10 cellular contexts compared by ENCODE assay signal in genomic region chr3:36124118-36124796, GRCh38.
DNase-seq lines count a peak whose midpoint lies in the region; ATAC-seq, FAIRE-seq and TF ChIP-seq lines count a peak whose summit lies in the region.
"Had no signal": no experiment of that assay in that cellular context is flagged by ENCODE, and none has a peak within 500 bp of the region (broad histone marks: within the 10 kb centered on the region; RNA-seq: fewer than 3 reads in every experiment).

No MANE protein-coding gene starts in this region.

- H3K27me3 ChIP-seq in upper lobe of left lung: no peaks in the 10 kb centered on the region

- TF ChIP-seq RAD21 in A549 (conservative IDR thresholded peaks at IDR 0.05 in 1 of 2, IDR thresholded peaks at IDR 0.05 in 1 of 2): peak; percentile 87

- H3K36me3 ChIP-seq in HEK293 (ENCODE audit: control insufficient read depth in 2 of 2, insufficient read depth in 1 of 2, low read length in 2 of 2) (no peaks in the 10 kb centered on the region), upper lobe of left lung (no peaks in the 10 kb centered on the region)

- ATAC-seq in A549: peak; percentile 91 to 97
- no peak for ATAC-seq in activated CD4-positive, alpha-beta T cell treated with anti-CD3 and anti-CD28 coated beads for 36 hours
- ATAC-seq in upper lobe of left lung (ENCODE audit: low FRiP score in 2 of 2): no peak
- ATAC-seq: effector memory CD8-positive, alpha-beta T cell had no signal

- CTCF ChIA-PET in A549 (lab: Yijun Ruan, JAX): interaction anchor here (0.6 to 2.2 kb wide), 23 partner anchors 8 to 586 kb away, joined by 3 to 20 read pairs (median 4); no protein-coding TSS in a partner anchor
- CTCF ChIA-PET in HEK293 (lab: Yijun Ruan, JAX): interaction anchor here (0.6 to 2.0 kb wide), 11 partner anchors 12 to 610 kb away, joined by 3 to 9 read pairs (median 3); no protein-coding TSS in a partner anchor
- CTCF ChIA-PET in activated CD4-positive, alpha-beta T cell treated with anti-CD3 and anti-CD28 coated beads for 36 hours (lab: Charles Lee): no interaction called here

- POLR2A ChIA-PET in A549 (lab: Yijun Ruan, JAX) (no interaction called here), HEK293 (lab: Yijun Ruan, JAX) (no interaction called here)
- POLR2A ChIA-PET in activated CD4-positive, alpha-beta T cell treated with anti-CD3 and anti-CD28 coated beads for 36 hours (lab: Charles Lee): no interaction called here

- peaks cover 6% of the 10 kb centered on the region for H3K9me3 Mint-ChIP-seq in activated CD4-positive, alpha-beta T cell treated with anti-CD3 and anti-CD28 coated beads for 36 hours (ENCODE audit: low read depth)

- no peak overlapping the region for H3K4me3 ChIP-seq in A549
- no peak overlapping the region for H3K4me3 ChIP-seq in HEK293 (ENCODE audit: low read depth, low read length)
- H3K4me3 ChIP-seq in upper lobe of left lung: no peak overlapping the region

- no peaks in the 10 kb centered on the region for H3K4me1 ChIP-seq in A549
- H3K4me1 ChIP-seq in HEK293 (ENCODE audit: control insufficient read depth, insufficient read depth, low read length): no peaks in the 10 kb centered on the region
- H3K4me1 ChIP-seq in upper lobe of left lung: no peaks in the 10 kb centered on the region

- no peak overlapping the region for H3K4me2 ChIP-seq in A549

- TF ChIP-seq POLR2A in A549 (IDR thresholded peaks at IDR 0.05; ENCODE audit: low read length) (no peak), upper lobe of left lung (IDR thresholded peaks at IDR 0.05) (no peak)

- TF ChIP-seq CTCF in A549 (IDR thresholded peaks at IDR 0.05): peak; percentile 66
- TF ChIP-seq CTCF in HEK293 (tag by site-specific recombination; IDR thresholded peaks at IDR 0.05): no peak
- TF ChIP-seq CTCF in upper lobe of left lung (IDR thresholded peaks at IDR 0.05): peak in 3 of 6 experiments; percentile 27 to 41 (median 29)

- no peak overlapping the region for H3K27ac Mint-ChIP-seq in activated CD4-positive, alpha-beta T cell treated with anti-CD3 and anti-CD28 coated beads for 36 hours
- H3K27ac Mint-ChIP-seq: effector memory CD8-positive, alpha-beta T cell had no signal

- peak; percentile 32 for FAIRE-seq in A549 (lab: Jason Lieb, UNC)
- FAIRE-seq: G401.6 had no signal

- no peaks in the 10 kb centered on the region for H3K4me1 Mint-ChIP-seq in activated CD4-positive, alpha-beta T cell treated with anti-CD3 and anti-CD28 coated beads for 36 hours

- intact Hi-C loops in activated CD4-positive, alpha-beta T cell treated with anti-CD3 and anti-CD28 coated beads for 36 hours (cut with DNase I, micrococcal nuclease): no loop called here

- no peaks in the 10 kb centered on the region for H3K27me3 Mint-ChIP-seq in activated CD4-positive, alpha-beta T cell treated with anti-CD3 and anti-CD28 coated beads for 36 hours
- H3K27me3 Mint-ChIP-seq: effector memory CD8-positive, alpha-beta T cell had no signal

- no peaks in the 10 kb centered on the region for H3K36me3 Mint-ChIP-seq in activated CD4-positive, alpha-beta T cell treated with anti-CD3 and anti-CD28 coated beads for 36 hours (ENCODE audit: low read depth)

- H3K27ac ChIP-seq in A549: 0 out of 6 replicates have a peak overlapping the region, but pooled peaks of 1 of the 2 experiments have one; percentile 26
- H3K27ac ChIP-seq in HEK293 (ENCODE audit: extremely low read depth, low read depth, low read length): no peak overlapping the region
- H3K27ac ChIP-seq in upper lobe of left lung: no peak overlapping the region

- no peak overlapping the region for H3K4me3 Mint-ChIP-seq in activated CD4-positive, alpha-beta T cell treated with anti-CD3 and anti-CD28 coated beads for 36 hours
- H3K4me3 Mint-ChIP-seq: effector memory CD8-positive, alpha-beta T cell had no signal

- TF ChIP-seq EP300 in A549 (IDR thresholded peaks at IDR 0.05) (no peak), upper lobe of left lung (IDR thresholded peaks at IDR 0.05) (no peak)

- WGBS in A549 (ENCODE audit: missing lambda C conversion rate): 23% methylated on average over 2 of the region's 2 CpGs
- WGBS in upper lobe of left lung, 2 donors: 79 to 83% methylated on average over 1 to 2 of the region's 2 CpGs

- no peaks in the 10 kb centered on the region for H3K9me3 ChIP-seq in A549
- H3K9me3 ChIP-seq in HEK293 (ENCODE audit: control insufficient read depth, insufficient read depth, low read depth, low read length): no peaks in the 10 kb centered on the region
- peaks cover 0 to 3% (median 0%) of the 10 kb centered on the region in 4 donors for H3K9me3 ChIP-seq in upper lobe of left lung

- DNase-seq in A549 (ENCODE audit: low read depth in 1 of 2, low spot score in 1 of 2) (peak; percentile 39 to 67), SK-N-DZ (ENCODE audit: low spot score) (peak; percentile 75), hepatic stellate cell (ENCODE audit: low spot score) (peak; percentile 29), upper lobe of left lung (no peak), globus pallidus (ENCODE audit: low spot score) (no peak)
- no peak for DNase-seq in activated CD4-positive, alpha-beta T cell treated with anti-CD3 and anti-CD28 coated beads for 36 hours
- DNase-seq in activated T-cell treated with anti-CD3 and anti-CD28 coated beads, Interleukin-2, amount 50 U/mL, for 1 hour: no peak
- DNase-seq: effector memory CD8-positive, alpha-beta T cell had no signal

TF ChIP-seq in A549, 52 proteins besides CTCF, POLR2A, EP300 and RAD21:
- TF ChIP-seq SMC3 (IDR thresholded peaks at IDR 0.05) (peak; percentile 82), MYC (IDR thresholded peaks at IDR 0.05; ENCODE audit: borderline replicate concordance, low read length) (no peak)

TF ChIP-seq in HEK293, 187 proteins besides CTCF, POLR2A, EP300 and RAD21:
- TF ChIP-seq ZNF140 (tag by site-specific recombination; IDR thresholded peaks at IDR 0.05) (no peak), ZNF654 (tag by site-specific recombination; IDR thresholded peaks at IDR 0.05; ENCODE audit: low read depth) (peak; percentile 57), ZNF391 (tag by site-specific recombination; IDR thresholded peaks at IDR 0.05; ENCODE audit: borderline replicate concordance, low read depth) (no peak), TRIM28 (IDR thresholded peaks at IDR 0.05; ENCODE audit: borderline replicate concordance, low read length) (0 out of 2 replicates have a peak, but pooled peaks have one; percentile 18)
TF ChIP-seq in HEK293: peak in this region for 2.

Comparison
In these comparisons a context has a peak if more than half of its experiments do, and no peak if none do; other contexts are left out.
1. ATAC-seq: peak in A549 (2 of 2); none in activated CD4-positive, alpha-beta T cell treated with anti-CD3 and anti-CD28 coated beads for 36 hours (single experiment) and upper lobe of left lung (0 of 2).
2. DNase-seq: peak in A549 (2 of 2), SK-N-DZ (single experiment) and hepatic stellate cell (single experiment); none in activated CD4-positive, alpha-beta T cell treated with anti-CD3 and anti-CD28 coated beads for 36 hours (single experiment), activated T-cell treated with anti-CD3 and anti-CD28 coated beads, Interleukin-2, amount 50 U/mL, for 1 hour (single experiment), upper lobe of left lung (0 of 2) and globus pallidus (single experiment).
3. Of the 5 proteins assayed by ChIP-seq in both HEK293 and A549: peak only in HEK293: none; only in A549: CTCF; in both: none; in neither: 4.